8 cellular contexts compared by ENCODE assay signal in genomic region chr1:247111636-247112478, GRCh38. TPM values are rescaled to one million over a fixed set of nuclear protein-coding genes. Genes with fewer than 3 reads are reported as not detected.
DNase-seq lines count a peak whose midpoint lies in the region; ATAC-seq and TF ChIP-seq lines count a peak whose summit lies in the region.

No MANE protein-coding gene starts in this region.

- DNase-seq in ELF-1 (ENCODE audit: low read depth, low spot score) (peak; percentile 66), NCI-H2227 (lab: John Stamatoyannopoulos, UW; ENCODE audit: unreplicated experiment) (peak; percentile 51), chondrocyte (ENCODE audit: low spot score) (no peak), islet precursor cell (peak; percentile 87), NCI-H2171 (lab: John Stamatoyannopoulos, UW) (no peak)

- H3K4me1 Mint-ChIP-seq in chondrocyte (ENCODE audit: low read depth): peaks cover 9% of the 10 kb centered on the region

- peak overlapping the region; percentile 70 for H3K27ac Mint-ChIP-seq in chondrocyte (ENCODE audit: unreplicated experiment)

- H3K9ac ChIP-seq in skeletal muscle tissue (ENCODE audit: low read depth in 1 of 3, low read length in 3 of 3): peak overlapping the region; percentile 70 to 88 (median 81)

- peak overlapping the region; percentile 77 for H3K4me3 Mint-ChIP-seq in chondrocyte (ENCODE audit: unreplicated experiment)

- H3K27me3 ChIP-seq in skeletal muscle tissue (ENCODE audit: control insufficient read depth in 3 of 3, insufficient read depth in 3 of 3, low read length in 3 of 3): no peaks in the 10 kb centered on the region

- no peaks in the 10 kb centered on the region for H3K9me3 Mint-ChIP-seq in chondrocyte (ENCODE audit: low read depth)

- peaks cover 2% of the 10 kb centered on the region for H3K36me3 Mint-ChIP-seq in chondrocyte (ENCODE audit: low read depth)

- peak overlapping the region; percentile 66 to 79 (median 79) for H3K4me3 ChIP-seq in skeletal muscle tissue (ENCODE audit: low read length in 3 of 3)

- no peaks in the 10 kb centered on the region for H3K36me3 ChIP-seq in skeletal muscle tissue (ENCODE audit: control insufficient read depth in 3 of 3, insufficient read depth in 3 of 3, low read length in 3 of 3)

- ATAC-seq in GM21717 (IDR thresholded peaks at IDR 0.05; ENCODE audit: unreplicated experiment) (no peak), HG02885 (IDR thresholded peaks at IDR 0.05; ENCODE audit: poor library complexity, unreplicated experiment) (no peak)

- no peaks in the 10 kb centered on the region for H3K9me3 ChIP-seq in skeletal muscle tissue (ENCODE audit: control insufficient read depth in 3 of 3, low read length in 3 of 3)

- peak overlapping the region; percentile 58 for H3K27ac ChIP-seq in skeletal muscle tissue (ENCODE audit: low read depth, low read length)

- peaks cover 10 to 13% (median 11%) of the 10 kb centered on the region in 3 donors for H3K4me1 ChIP-seq in skeletal muscle tissue (ENCODE audit: control insufficient read depth in 3 of 3, insufficient read depth in 3 of 3, low read length in 3 of 3)

- TF ChIP-seq CTCF in chondrocyte (IDR thresholded peaks at IDR 0.05): peak; percentile 17

- no peaks in the 10 kb centered on the region for H3K27me3 Mint-ChIP-seq in chondrocyte (ENCODE audit: low read depth)

RNA-seq across cellular contexts. Expression of gene ZNF669, which starts 7.7 kb away (rescaled TPM):
- total RNA-seq in chondrocyte (6.1 to 9.3 TPM (median 8.3 TPM) in 3 replicates), skeletal muscle tissue (11.0 TPM)

RNA-seq across cellular contexts. Expression of gene ZNF670, which starts 33.2 kb away (rescaled TPM):
- total RNA-seq in chondrocyte: 2.3 to 3.6 TPM (median 2.7 TPM) in 3 replicates
- 3.7 TPM for total RNA-seq in skeletal muscle tissue

RNA-seq across cellular contexts. Expression of gene ZNF124, which starts 60.0 kb away (rescaled TPM):
- total RNA-seq in chondrocyte: 17.0 to 19.3 TPM (median 18.4 TPM) in 3 replicates
- total RNA-seq in skeletal muscle tissue: 147 TPM

Comparison
In these comparisons a context has a peak if more than half of its experiments do, and no peak if none do; other contexts are left out.
1. DNase-seq: peak in ELF-1 (single experiment), NCI-H2227 (single experiment) and islet precursor cell (single experiment); none in chondrocyte (single experiment) and NCI-H2171 (single experiment).